Comparison of ENCODE assay signal across 12 cellular contexts in the genomic region with DNA sequence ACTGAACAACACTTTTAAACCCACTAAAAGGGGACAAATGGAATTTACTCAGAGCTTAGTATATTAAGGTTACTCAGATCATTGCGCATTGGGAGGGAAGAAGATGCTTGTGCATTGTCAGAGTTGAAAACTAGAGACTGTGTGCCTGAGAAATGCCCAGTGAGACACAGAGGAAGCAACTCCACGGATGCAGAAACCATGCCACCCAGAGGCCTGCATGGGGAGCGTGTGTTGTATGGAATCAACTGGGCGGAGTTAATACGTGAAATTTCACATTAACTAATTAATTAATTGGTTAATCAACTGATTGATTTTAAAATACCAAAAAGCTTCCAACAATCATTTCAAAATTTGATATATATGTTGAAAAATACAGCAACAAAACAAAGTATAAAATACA.
DNase-seq lines count a peak whose midpoint lies in the region; ATAC-seq, FAIRE-seq and TF ChIP-seq lines count a peak whose summit lies in the region.
"Had no signal": no experiment of that assay in that cellular context is flagged by ENCODE, and none has a peak within 500 bp of the region (broad histone marks: within the 10 kb centered on the region; RNA-seq: fewer than 3 reads in every experiment).

No MANE protein-coding gene starts in this region.

- H3K79me2 ChIP-seq in OCI-LY7 (ENCODE audit: insufficient read depth, low read depth, low read length), result no peaks in the 10 kb centered on the region

- H3K27ac Mint-ChIP-seq in CD4-positive, alpha-beta T cell, result no peak overlapping the region
- no peak overlapping the region for H3K27ac Mint-ChIP-seq in T-helper 17 cell
- H3K27ac Mint-ChIP-seq: activated naive CD8-positive, alpha-beta T cell treated with anti-CD3 and anti-CD28 coated beads, Interleukin-2, amount 50 U/mL, for 24 hours had no signal

- peak in 1 of 2 experiments; percentile 24 for DNase-seq in A549 (ENCODE audit: low read depth in 1 of 2, low spot score in 1 of 2)
- DNase-seq in COR-L47 (lab: John Stamatoyannopoulos, UW), result peak; percentile 21
- DNase-seq in OCI-LY7 (ENCODE audit: low spot score), result peak; percentile 33
- DNase-seq in fibroblast of villous mesenchyme (ENCODE audit: low read depth), result peak; percentile 5
- DNase-seq in COLO668 (lab: John Stamatoyannopoulos, UW; ENCODE audit: unreplicated experiment), result no peak
- DNase-seq in CD4-positive, alpha-beta T cell, result no peak
- DNase-seq in T-helper 17 cell, result no peak
- DNase-seq: activated naive CD8-positive, alpha-beta T cell treated with anti-CD3 and anti-CD28 coated beads, Interleukin-2, amount 50 U/mL, for 24 hours; cortex of kidney; NCI-H510A had no signal

- no peaks in the 10 kb centered on the region for H4K20me1 ChIP-seq in OCI-LY7 (ENCODE audit: insufficient read depth, low read length)

- H3K4me3 ChIP-seq in A549, result no peak overlapping the region
- no peak overlapping the region for H3K4me3 ChIP-seq in OCI-LY7 (ENCODE audit: low read depth, low read length, poor library complexity, severe bottlenecking)
- H3K4me3 ChIP-seq in fibroblast of villous mesenchyme (ENCODE audit: low read depth, low read length), result no peak overlapping the region
- H3K4me3 ChIP-seq: K562 had no signal

- BruUV-seq in OCI-LY7 (replicated peaks; lab: Mats Ljungman, UMichigan), result no TSS peak

- no peak for FAIRE-seq in A549 (lab: Jason Lieb, UNC)
- FAIRE-seq: K562 had no signal

- TF ChIP-seq CTCF in A549 (IDR thresholded peaks at IDR 0.05), result 0 out of 3 replicates have a peak, but pooled peaks have one; percentile 10
- TF ChIP-seq CTCF in OCI-LY7 (conservative IDR thresholded peaks at IDR 0.05; ENCODE audit: low read length), result peak; percentile 55; the same call in 1 of the 2 replicates
- peak; percentile 33 for TF ChIP-seq CTCF in fibroblast of villous mesenchyme (IDR thresholded peaks at IDR 0.05; ENCODE audit: insufficient read depth, low read depth, low read length)
- no peak for TF ChIP-seq CTCF in CD4-positive, alpha-beta T cell (IDR thresholded peaks at IDR 0.05)

- H3K27me3 ChIP-seq in CD4-positive, alpha-beta T cell (ENCODE audit: control insufficient read depth, insufficient read depth, low read length), result no peaks in the 10 kb centered on the region

- intact Hi-C loops in OCI-LY7 (cut with micrococcal nuclease; ENCODE audit: unreplicated experiment), result loop anchor here (5.0 kb wide), 1 partner anchor 391 kb away; the partner anchor contains the start of gene PLCB1
- intact Hi-C loops in CD4-positive, alpha-beta T cell (cut with DNase I, micrococcal nuclease), result no loop called here

- H3K27me3 Mint-ChIP-seq in CD4-positive, alpha-beta T cell, result no peaks in the 10 kb centered on the region
- H3K27me3 Mint-ChIP-seq in T-helper 17 cell, result no peaks in the 10 kb centered on the region
- H3K27me3 Mint-ChIP-seq: activated naive CD8-positive, alpha-beta T cell treated with anti-CD3 and anti-CD28 coated beads, Interleukin-2, amount 50 U/mL, for 24 hours had no signal

- H3K4me1 Mint-ChIP-seq in CD4-positive, alpha-beta T cell (ENCODE audit: low read depth), result no peaks in the 10 kb centered on the region
- peaks cover 9% of the 10 kb centered on the region for H3K4me1 Mint-ChIP-seq in T-helper 17 cell

- H3K4me2 ChIP-seq in A549 (no peak overlapping the region), OCI-LY7 (ENCODE audit: low read length) (peak overlapping the region; percentile 65; the same call in 1 of the 2 replicates)

- H3K4me1 ChIP-seq in A549, result no peaks in the 10 kb centered on the region
- H3K4me1 ChIP-seq in OCI-LY7 (ENCODE audit: insufficient read depth, low read length, poor library complexity, severe bottlenecking), result peaks cover 46% of the 10 kb centered on the region

- H3K27ac ChIP-seq in A549 (no peak overlapping the region), OCI-LY7 (ENCODE audit: low read depth, low read length, poor library complexity, severe bottlenecking) (no peak overlapping the region)
- H3K27ac ChIP-seq in CD4-positive, alpha-beta T cell (ENCODE audit: low read depth, low read length), result no peak overlapping the region

- POLR2A ChIA-PET in A549 (lab: Yijun Ruan, JAX), result no interaction called here
- POLR2A ChIA-PET in OCI-LY7 (lab: Charles Lee), result interaction anchor here (0.9 kb wide), 1 partner anchor 12 kb away, joined by 4 read pairs; no protein-coding TSS in a partner anchor
- POLR2A ChIA-PET in CD4-positive, alpha-beta T cell (lab: Charles Lee), result no interaction called here

- H3K36me3 Mint-ChIP-seq in CD4-positive, alpha-beta T cell (ENCODE audit: low read depth), result no peaks in the 10 kb centered on the region
- no peaks in the 10 kb centered on the region for H3K36me3 Mint-ChIP-seq in T-helper 17 cell (ENCODE audit: low read depth)

- H3K9me3 ChIP-seq in A549 (no peaks in the 10 kb centered on the region), OCI-LY7 (ENCODE audit: low read length) (peaks cover 8% of the 10 kb centered on the region; the same call in 1 of the 2 replicates), T-helper 17 cell (ENCODE audit: control insufficient read depth, low read length, poor library complexity, severe bottlenecking) (no peaks in the 10 kb centered on the region)
- H3K9me3 ChIP-seq in CD4-positive, alpha-beta T cell (ENCODE audit: control insufficient read depth, low read length), result no peaks in the 10 kb centered on the region

- H3K9me2 ChIP-seq in OCI-LY7 (ENCODE audit: insufficient read depth, low read length), result no peaks in the 10 kb centered on the region

- peak; percentile 55 to 64; a peak in 2 of 6 replicates for ATAC-seq in A549
- ATAC-seq in GM21528 (IDR thresholded peaks at IDR 0.05; ENCODE audit: low FRiP score, unreplicated experiment), result no peak
- ATAC-seq in CD4-positive, alpha-beta T cell (ENCODE audit: poor library complexity), result no peak
- no peak for ATAC-seq in T-helper 17 cell
- ATAC-seq: activated naive CD8-positive, alpha-beta T cell treated with anti-CD3 and anti-CD28 coated beads, Interleukin-2, amount 50 U/mL, for 24 hours; K562 had no signal

- no peaks in the 10 kb centered on the region for H3K9me3 Mint-ChIP-seq in CD4-positive, alpha-beta T cell
- H3K9me3 Mint-ChIP-seq: activated naive CD8-positive, alpha-beta T cell treated with anti-CD3 and anti-CD28 coated beads, Interleukin-2, amount 50 U/mL, for 24 hours had no signal

- H3K36me3 ChIP-seq in OCI-LY7 (ENCODE audit: insufficient read depth, low read length), result peaks cover 14% of the 10 kb centered on the region

- WGBS in A549 (ENCODE audit: missing lambda C conversion rate), result 31% methylated on average over 5 of the region's 5 CpGs

- CTCF ChIA-PET in A549 (lab: Yijun Ruan, JAX) (no interaction called here), OCI-LY7 (lab: Charles Lee; ENCODE audit: unreplicated experiment) (no interaction called here)
- CTCF ChIA-PET in CD4-positive, alpha-beta T cell (lab: Charles Lee), result no interaction called here

- peak overlapping the region; percentile 90; the same call in 1 of the 2 replicates for H2AFZ ChIP-seq in OCI-LY7 (ENCODE audit: low read length)

- H3K4me3 Mint-ChIP-seq in CD4-positive, alpha-beta T cell, result no peak overlapping the region
- H3K4me3 Mint-ChIP-seq in T-helper 17 cell, result no peak overlapping the region
- H3K4me3 Mint-ChIP-seq: activated naive CD8-positive, alpha-beta T cell treated with anti-CD3 and anti-CD28 coated beads, Interleukin-2, amount 50 U/mL, for 24 hours had no signal

- no peak for TF ChIP-seq EP300 in A549 (IDR thresholded peaks at IDR 0.05)

- no peak for TF ChIP-seq RAD21 in A549 (conservative IDR thresholded peaks at IDR 0.05 in 1 of 2, IDR thresholded peaks at IDR 0.05 in 1 of 2)

- no peak for TF ChIP-seq POLR2A in A549 (IDR thresholded peaks at IDR 0.05; ENCODE audit: low read length)

TF ChIP-seq in A549, 52 proteins besides CTCF, POLR2A, EP300 and RAD21:
- TF ChIP-seq TFCP2L1 (CRISPR knock-in tag; IDR thresholded peaks at IDR 0.05) (no peak), ELK1 (IDR thresholded peaks at IDR 0.05; ENCODE audit: low read depth, low read length) (no peak), FOSB (CRISPR knock-in tag; IDR thresholded peaks at IDR 0.05) (no peak), EHF (CRISPR knock-in tag; IDR thresholded peaks at IDR 0.05) (no peak), JUNB (IDR thresholded peaks at IDR 0.05) (no peak), SREBF2 (IDR thresholded peaks at IDR 0.05) (no peak), ZNF302 (CRISPR knock-in tag; IDR thresholded peaks at IDR 0.05) (no peak), KDM5A (IDR thresholded peaks at IDR 0.05) (no peak), NPAS2 (CRISPR knock-in tag; IDR thresholded peaks at IDR 0.05; ENCODE audit: borderline replicate concordance) (no peak)

Comparison
In these comparisons a context has a peak if more than half of its experiments do, and no peak if none do; other contexts are left out.
1. ATAC-seq: peak in A549 (2 of 2); none in GM21528 (single experiment), CD4-positive, alpha-beta T cell (single experiment) and T-helper 17 cell (single experiment).
2. DNase-seq: peak in COR-L47 (single experiment), OCI-LY7 (single experiment) and fibroblast of villous mesenchyme (single experiment); none in COLO668 (single experiment), CD4-positive, alpha-beta T cell (0 of 10) and T-helper 17 cell (0 of 3).